In the genomic region with DNA sequence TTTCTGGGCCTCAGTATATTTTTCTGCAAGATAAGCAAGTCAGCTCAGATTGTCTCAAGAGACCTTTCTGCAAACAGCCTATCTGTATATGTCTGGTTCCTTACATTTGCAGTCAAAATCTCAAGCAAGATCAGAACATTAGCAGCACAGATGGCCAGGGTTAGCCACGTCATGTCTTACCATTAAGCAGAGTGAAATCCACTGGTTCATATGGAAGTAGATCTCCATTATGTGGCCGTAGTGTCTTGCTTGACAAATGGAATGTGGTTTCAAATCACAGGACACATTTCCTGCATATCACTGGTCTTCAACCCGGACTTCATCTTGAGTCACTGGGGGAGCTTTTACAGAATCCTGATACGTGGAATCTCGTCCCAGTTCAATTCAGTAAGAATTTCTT, we compare ENCODE assay signal across 31 cellular contexts.
DNase-seq lines count a peak whose midpoint lies in the region; FAIRE-seq and TF ChIP-seq lines count a peak whose summit lies in the region.
"Had no signal": no experiment of that assay in that cellular context is flagged by ENCODE, and none has a peak within 500 bp of the region (broad histone marks: within the 10 kb centered on the region; RNA-seq: fewer than 3 reads in every experiment).

No MANE protein-coding gene starts in this region.

- no peak overlapping the region for H3K27ac Mint-ChIP-seq in astrocyte (ENCODE audit: unreplicated experiment)
- H3K27ac Mint-ChIP-seq: activated CD4-positive, alpha-beta memory T cell treated with anti-CD3 and anti-CD28 coated beads for 36 hours; activated naive CD8-positive, alpha-beta T cell treated with anti-CD3 and anti-CD28 coated beads, Interleukin-2, amount 50 U/mL, for 24 hours; activated T-cell treated with anti-CD3 and anti-CD28 coated beads, Interleukin-2, amount 50 U/mL, for 72 hours; B cell; CD4-positive, alpha-beta memory T cell; dendritic cell treated with granulocyte-macrophage colony-stimulating factor and Interleukin-4, amounts not matched to agents 40 ng/mL and 50 ng/mL, for 4 days; H9; nephron had no signal

- in situ Hi-C loops in KBM-7 (cut with MboI; ENCODE audit: low pct_unique_long_range_greater_than_20kb, low sequenced_read_pairs): no loop called here

- H3K9ac ChIP-seq in astrocyte (ENCODE audit: low read length): peak overlapping the region; percentile 70

- H3K36me3 ChIP-seq in astrocyte (ENCODE audit: insufficient read depth, low read length): no peaks in the 10 kb centered on the region
- H3K36me3 ChIP-seq: ovary, suprapubic skin, upper lobe of right lung had no signal

- POLR2A ChIA-PET in AG04450 (lab: Yijun Ruan, JAX): interaction anchor here (2.2 kb wide), 1 partner anchor 41 kb away, joined by 5 read pairs; no protein-coding TSS in a partner anchor

- H3K4me1 Mint-ChIP-seq in astrocyte (ENCODE audit: low read depth, unreplicated experiment): peaks cover 16% of the 10 kb centered on the region
- H3K4me1 Mint-ChIP-seq: activated naive CD8-positive, alpha-beta T cell treated with anti-CD3 and anti-CD28 coated beads, Interleukin-2, amount 50 U/mL, for 24 hours; B cell; CD4-positive, alpha-beta memory T cell; H9; nephron had no signal

- peak overlapping the region; percentile 60 for H3K4me2 ChIP-seq in astrocyte (ENCODE audit: low read length)

- TF ChIP-seq CTCF in AG04450 (IDR thresholded peaks at IDR 0.05; ENCODE audit: low read depth, low read length) (no peak), astrocyte (IDR thresholded peaks at IDR 0.05; ENCODE audit: insufficient read depth, low read depth, low read length) (no peak)

- no peaks in the 10 kb centered on the region for H3K36me3 Mint-ChIP-seq in astrocyte (ENCODE audit: low read depth, unreplicated experiment)
- H3K36me3 Mint-ChIP-seq: activated CD4-positive, alpha-beta memory T cell treated with anti-CD3 and anti-CD28 coated beads for 36 hours; CD4-positive, alpha-beta memory T cell had no signal

- H3K9me3 Mint-ChIP-seq in astrocyte (ENCODE audit: unreplicated experiment): no peaks in the 10 kb centered on the region
- H3K9me3 Mint-ChIP-seq: activated CD4-positive, alpha-beta memory T cell treated with anti-CD3 and anti-CD28 coated beads for 36 hours; activated naive CD8-positive, alpha-beta T cell treated with anti-CD3 and anti-CD28 coated beads, Interleukin-2, amount 50 U/mL, for 24 hours; dendritic cell treated with granulocyte-macrophage colony-stimulating factor and Interleukin-4, amounts not matched to agents 40 ng/mL and 50 ng/mL, for 4 days; H9; nephron had no signal

- H3K4me3 Mint-ChIP-seq in astrocyte (ENCODE audit: unreplicated experiment): no peak overlapping the region
- H3K4me3 Mint-ChIP-seq: activated CD4-positive, alpha-beta memory T cell treated with anti-CD3 and anti-CD28 coated beads for 36 hours; activated naive CD8-positive, alpha-beta T cell treated with anti-CD3 and anti-CD28 coated beads, Interleukin-2, amount 50 U/mL, for 24 hours; activated T-cell treated with anti-CD3 and anti-CD28 coated beads, Interleukin-2, amount 50 U/mL, for 72 hours; B cell; CD4-positive, alpha-beta memory T cell; dendritic cell treated with granulocyte-macrophage colony-stimulating factor and Interleukin-4, amounts not matched to agents 40 ng/mL and 50 ng/mL, for 4 days; H9; nephron had no signal

- H3K27me3 Mint-ChIP-seq in astrocyte (ENCODE audit: low read depth, unreplicated experiment): no peaks in the 10 kb centered on the region
- H3K27me3 Mint-ChIP-seq: activated CD4-positive, alpha-beta memory T cell treated with anti-CD3 and anti-CD28 coated beads for 36 hours; activated naive CD8-positive, alpha-beta T cell treated with anti-CD3 and anti-CD28 coated beads, Interleukin-2, amount 50 U/mL, for 24 hours; B cell; CD4-positive, alpha-beta memory T cell; dendritic cell treated with granulocyte-macrophage colony-stimulating factor and Interleukin-4, amounts not matched to agents 40 ng/mL and 50 ng/mL, for 4 days had no signal

- H3K4me3 ChIP-seq in AG04450 (ENCODE audit: low read depth, low read length) (no peak overlapping the region), astrocyte (ENCODE audit: insufficient read depth, low read depth, low read length) (no peak overlapping the region)
- H3K4me3 ChIP-seq: GM12878, ovary, suprapubic skin, upper lobe of right lung had no signal

- H3K4me1 ChIP-seq in astrocyte (ENCODE audit: insufficient read depth, low read length): peaks cover 29% of the 10 kb centered on the region
- H3K4me1 ChIP-seq: suprapubic skin, upper lobe of right lung had no signal

- DNase-seq in AG04450 (ENCODE audit: low read depth, low spot score): no peak
- DNase-seq in OCI-M1 (lab: John Stamatoyannopoulos, UW): peak; percentile 62
- peak; percentile 81 for DNase-seq in astrocyte (ENCODE audit: low read depth)
- peak; percentile 34 for DNase-seq in kidney tubule cell (ENCODE audit: low spot score)
- no peak for DNase-seq in KBM-7
- no peak for DNase-seq in anterior cingulate cortex (lab: John Stamatoyannopoulos, UW)
- no peak for DNase-seq in DMS153 treated with DMSO at 0.1 percent for 48 hours (lab: John Stamatoyannopoulos, UW; ENCODE audit: unreplicated experiment)
- no peak for DNase-seq in activated CD4-positive, alpha-beta T cell treated with anti-CD3 and anti-CD28 coated beads for 4 hours
- DNase-seq: activated CD4-positive, alpha-beta memory T cell treated with anti-CD3 and anti-CD28 coated beads for 36 hours; activated naive CD8-positive, alpha-beta T cell treated with anti-CD3 and anti-CD28 coated beads, Interleukin-2, amount 50 U/mL, for 24 hours; activated T-cell treated with anti-CD3 and anti-CD28 coated beads, Interleukin-2, amount 50 U/mL, for 72 hours; CD4-positive, alpha-beta memory T cell; H9; left colon; NCI-H1417 treated with DMSO at 0.1 percent for 48 hours; NCI-H2029 treated with DMSO at 0.1 percent for 48 hours; NCI-H2227 treated with DMSO at 0.1 percent for 48 hours; NCI-H526; ovary; retina; small intestine; stimulated activated naive CD4-positive, alpha-beta T cell; T-helper 1 cell; upper lobe of right lung had no signal

- H3K9me3 ChIP-seq in AG04450 (ENCODE audit: control insufficient read depth, insufficient read depth, low read length): no peaks in the 10 kb centered on the region
- H3K9me3 ChIP-seq in astrocyte (ENCODE audit: insufficient read depth, low read depth, low read length): no peaks in the 10 kb centered on the region
- H3K9me3 ChIP-seq: ovary, suprapubic skin, upper lobe of right lung had no signal

- CTCF ChIA-PET in AG04450 (lab: Charles Lee): interaction anchor here (2.6 kb wide), 1 partner anchor 195 kb away, joined by 9 read pairs; no protein-coding TSS in a partner anchor

- peak overlapping the region; percentile 32 for H2AFZ ChIP-seq in astrocyte (ENCODE audit: low read depth, low read length)

- H3K27me3 ChIP-seq in AG04450 (ENCODE audit: control insufficient read depth, insufficient read depth, low read length): no peaks in the 10 kb centered on the region
- no peaks in the 10 kb centered on the region for H3K27me3 ChIP-seq in astrocyte (ENCODE audit: insufficient read depth, low read length)
- H3K27me3 ChIP-seq: ovary, suprapubic skin, upper lobe of right lung had no signal

- H4K20me1 ChIP-seq in astrocyte (ENCODE audit: insufficient read depth, low read length): no peaks in the 10 kb centered on the region

- peak overlapping the region; percentile 82 for H3K27ac ChIP-seq in AG04450 (ENCODE audit: low read depth, low read length)
- H3K27ac ChIP-seq in astrocyte (ENCODE audit: low read depth, low read length): peak overlapping the region; percentile 95
- H3K27ac ChIP-seq: HL-60, ovary, suprapubic skin, upper lobe of right lung had no signal

- no peak for FAIRE-seq in astrocyte (lab: Jason Lieb, UNC)
- FAIRE-seq: frontal cortex, GM12878, small intestine had no signal

- no peaks in the 10 kb centered on the region for H3K79me2 ChIP-seq in astrocyte (ENCODE audit: insufficient read depth, low read length)

Comparison
In these comparisons a context has a peak if more than half of its experiments do, and no peak if none do; other contexts are left out.
1. DNase-seq: peak in OCI-M1 (single experiment), astrocyte (single experiment) and kidney tubule cell (single experiment); none in AG04450 (single experiment), KBM-7 (single experiment), anterior cingulate cortex (0 of 58), DMS153 treated with DMSO at 0.1 percent for 48 hours (single experiment) and activated CD4-positive, alpha-beta T cell treated with anti-CD3 and anti-CD28 coated beads for 4 hours (0 of 2).